In genomic region chr3:194587438-194587931, GRCh38 we compare ENCODE assay signal across 2 cellular contexts.
TF ChIP-seq lines count a peak whose summit lies in the region.

No MANE protein-coding gene starts in this region.

TF ChIP-seq in SK-N-SH, 30 proteins besides CTCF, POLR2A, EP300 and RAD21 (continued from another document):
- TF ChIP-seq USF2 (IDR thresholded peaks at IDR 0.05; ENCODE audit: borderline replicate concordance, low read depth, low read length) (no peak), NRF1 (IDR thresholded peaks at IDR 0.05; ENCODE audit: low read depth, low read length) (no peak), USF1 (IDR thresholded peaks at IDR 0.05; ENCODE audit: borderline replicate concordance, low read depth) (no peak), FOXM1 (IDR thresholded peaks at IDR 0.05; ENCODE audit: low read depth) (no peak), YY1 (IDR thresholded peaks at IDR 0.05; ENCODE audit: low read depth) (no peak), JUND (IDR thresholded peaks at IDR 0.05) (no peak)

TF ChIP-seq in SK-N-SH treated with all-trans-retinoic acid at 6 μM for 48 hours, 23 proteins besides CTCF, POLR2A, EP300 and RAD21 (continued from another document):
- TF ChIP-seq POU6F1 (CRISPR knock-in tag; IDR thresholded peaks at IDR 0.05; ENCODE audit: borderline replicate concordance, low read depth) (no peak), GLIS3 (CRISPR knock-in tag; IDR thresholded peaks at IDR 0.05) (no peak), ESRRG (CRISPR knock-in tag; IDR thresholded peaks at IDR 0.05) (no peak), RARB (CRISPR knock-in tag; IDR thresholded peaks at IDR 0.05) (no peak), ZFP3 (CRISPR knock-in tag; IDR thresholded peaks at IDR 0.05) (no peak), CSDC2 (CRISPR knock-in tag; IDR thresholded peaks at IDR 0.05) (no peak), ISL1 (CRISPR knock-in tag; IDR thresholded peaks at IDR 0.05) (no peak), ZFP30 (CRISPR knock-in tag; IDR thresholded peaks at IDR 0.05) (no peak), TSHZ2 (CRISPR knock-in tag; IDR thresholded peaks at IDR 0.05) (no peak), CREB5 (CRISPR knock-in tag; IDR thresholded peaks at IDR 0.05; ENCODE audit: low read depth) (no peak), ARNTL (CRISPR knock-in tag; IDR thresholded peaks at IDR 0.05; ENCODE audit: borderline replicate concordance, low read depth) (no peak), CSRNP3 (CRISPR knock-in tag; IDR thresholded peaks at IDR 0.05) (no peak)
